In the genomic region with DNA sequence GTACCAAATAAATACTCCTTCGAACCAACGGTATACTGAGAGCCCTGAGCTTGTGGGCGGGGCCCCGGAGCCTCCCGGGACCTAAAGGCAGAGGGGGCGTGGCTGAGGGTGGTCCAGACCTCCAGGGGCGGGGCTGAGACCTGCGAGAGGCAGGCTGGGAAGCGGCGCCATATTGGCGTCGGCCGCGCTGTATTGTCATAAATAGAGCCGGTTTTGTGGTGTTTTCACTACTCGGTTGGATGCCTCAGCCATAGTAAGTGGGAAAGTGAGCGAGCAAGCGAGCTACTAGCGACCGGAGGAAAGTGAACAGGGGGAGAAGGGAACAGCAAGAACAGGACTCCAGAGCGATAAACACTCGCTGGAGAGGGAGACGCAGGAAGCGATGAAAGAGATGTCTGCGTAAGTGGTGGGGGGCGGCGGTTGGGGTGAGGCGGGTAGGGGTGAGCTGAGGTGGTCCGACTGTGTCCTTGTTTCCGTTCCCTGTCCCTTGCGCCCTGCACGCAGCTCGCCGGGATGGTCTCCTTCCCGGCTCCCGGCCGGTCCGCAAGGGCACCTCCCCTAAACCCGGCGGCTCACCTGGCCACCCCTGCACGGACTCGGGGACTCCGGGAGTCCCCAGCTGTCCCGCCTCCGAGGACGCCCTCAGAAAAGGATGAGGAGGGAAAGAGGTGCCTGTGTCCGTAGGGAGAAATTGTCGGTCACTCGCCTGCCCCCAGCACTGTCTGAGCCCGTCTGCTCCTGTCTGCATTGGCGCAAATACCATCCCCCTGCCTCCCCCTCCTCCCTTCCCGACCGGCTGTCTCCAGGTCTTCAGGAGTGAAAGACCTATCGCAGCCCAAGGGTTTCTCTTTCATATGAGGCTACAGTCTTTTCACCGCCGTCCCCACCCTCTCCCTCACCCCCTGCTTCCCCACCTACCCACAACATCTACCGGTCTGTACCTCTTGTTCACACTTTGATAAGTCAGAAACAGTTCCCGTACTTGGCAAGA, we compare ENCODE assay signal across 8 cellular contexts. TPM values are rescaled to one million over a fixed set of nuclear protein-coding genes. Genes with fewer than 3 reads are reported as not detected.
A peak's percentile ranks its signal among the peaks of the same experiment; 100 is the strongest.
DNase-seq lines count a peak whose midpoint lies in the region; TF ChIP-seq lines count a peak whose summit lies in the region.

Gene PAPOLG (plus strand): TSS at position 172 of the 991 bp plus-strand sequence. CDS start 211 bp downstream, at position 383.

- DNase-seq in ELF-1 (ENCODE audit: low read depth, low spot score) = peak; percentile 95
- DNase-seq in H7 = peak; percentile 95
- peak; percentile 91 for DNase-seq in M059J (ENCODE audit: low read depth)
- DNase-seq in SHP77 (lab: John Stamatoyannopoulos, UW) = peak; percentile 99
- DNase-seq in activated effector memory CD4-positive, alpha-beta T cell treated with Interleukin-2 at 50 U/mL for 16 hours = peak; percentile 95
- peak; percentile 84 for DNase-seq in fibroblast of the conjunctiva (ENCODE audit: low read depth)
- peak; percentile 98 for DNase-seq in stomach

- no peaks in the 10 kb centered on the region for H3K9me2 ChIP-seq in neural cell (ENCODE audit: insufficient read depth, low read length)

- H3K9ac ChIP-seq in neural cell (ENCODE audit: low read length) = peak within 1 kb of the TSS; percentile 95

- H2AFZ ChIP-seq in neural cell (ENCODE audit: low read depth, low read length) = peak within 1 kb of the TSS; percentile 91

- TF ChIP-seq EP300 in neural cell (conservative IDR thresholded peaks at IDR 0.05; ENCODE audit: poor library complexity, severe bottlenecking) = no peak
- TF ChIP-seq EP300 in stomach (IDR thresholded peaks at IDR 0.05) = no peak

- no peaks in the 10 kb centered on the region for H3K27me3 ChIP-seq in H7 (ENCODE audit: control insufficient read depth, insufficient read depth, low read length)
- no peaks in the 10 kb centered on the region for H3K27me3 ChIP-seq in neural cell (ENCODE audit: insufficient read depth, low read depth, low read length)
- H3K27me3 ChIP-seq in stomach = no peaks in the 10 kb centered on the region

- peaks cover 7% of the 10 kb centered on the region for H3K36me3 ChIP-seq in H7 (replicated peaks; ENCODE audit: control insufficient read depth, insufficient read depth, low read length)
- peaks cover under 1% of the 10 kb centered on the region for H3K36me3 ChIP-seq in neural cell (ENCODE audit: insufficient read depth, low read length)
- peaks cover 11 to 18% (median 14%) of the 10 kb centered on the region in 4 donors for H3K36me3 ChIP-seq in stomach

- TF ChIP-seq CTCF in neural cell (IDR thresholded peaks at IDR 0.05; ENCODE audit: poor library complexity, severe bottlenecking) = no peak
- TF ChIP-seq CTCF in stomach (IDR thresholded peaks at IDR 0.05) = no peak

- H3K4me3 ChIP-seq in H7 (ENCODE audit: insufficient read depth, low read depth, low read length) (peak within 1 kb of the TSS; percentile 92), neural cell (ENCODE audit: low read length) (peak within 1 kb of the TSS; percentile 99), stomach (peak within 1 kb of the TSS; percentile 86 to 98 (median 93))

- H4K20me1 ChIP-seq in neural cell (ENCODE audit: insufficient read depth) = no peaks in the 10 kb centered on the region

- H3K9me3 ChIP-seq in neural cell (ENCODE audit: low read length) (no peaks in the 10 kb centered on the region), stomach (no peaks in the 10 kb centered on the region)

- intact Hi-C loops in stomach (cut with DNase I; ENCODE audit: low total_unique reads) = no loop called here

- no peak for TF ChIP-seq POLR2A in stomach (IDR thresholded peaks at IDR 0.05)

- peaks cover 0 to 36% (median 15%) of the 10 kb centered on the region in 4 donors for H3K4me1 ChIP-seq in stomach

- H3K27ac ChIP-seq in neural cell (ENCODE audit: low read length) = peak within 1 kb of the TSS; percentile 96
- peak within 1 kb of the TSS; percentile 84 to 95 (median 91) for H3K27ac ChIP-seq in stomach

- TF ChIP-seq RAD21 in neural cell (conservative IDR thresholded peaks at IDR 0.05) = no peak

- H3F3A ChIP-seq in neural cell (ENCODE audit: insufficient read depth, low read length, poor library complexity, severe bottlenecking) = no peaks in the 10 kb centered on the region

- peaks cover 38% of the 10 kb centered on the region for H3K79me2 ChIP-seq in neural cell (replicated peaks; ENCODE audit: insufficient read depth, low read length)

- peak within 1 kb of the TSS; percentile 69 for H3K4me2 ChIP-seq in neural cell (ENCODE audit: low read length)

- WGBS in stomach, 5 donors = 0 to 1% (median 0%) methylated on average over 50 to 58 of the region's 58 CpGs

TF ChIP-seq in neural cell, 6 proteins besides CTCF, POLR2A, EP300 and RAD21:
- peak; percentile 17 for TF ChIP-seq SMC3 (conservative IDR thresholded peaks at IDR 0.05; ENCODE audit: poor library complexity)
- TF ChIP-seq MXI1 (conservative IDR thresholded peaks at IDR 0.05; ENCODE audit: poor library complexity, severe bottlenecking) = peak; percentile 56
- peak; percentile 97 for TF ChIP-seq POLR2AphosphoS5 (IDR thresholded peaks at IDR 0.05)
- no peak for TF ChIP-seq EZH2 (IDR thresholded peaks at IDR 0.05; ENCODE audit: borderline replicate concordance, insufficient read depth, low read length, poor library complexity, severe bottlenecking)
- TF ChIP-seq TAF1 (IDR thresholded peaks at IDR 0.05; ENCODE audit: low read depth) = peak; percentile 88
- TF ChIP-seq, protein P1, sequence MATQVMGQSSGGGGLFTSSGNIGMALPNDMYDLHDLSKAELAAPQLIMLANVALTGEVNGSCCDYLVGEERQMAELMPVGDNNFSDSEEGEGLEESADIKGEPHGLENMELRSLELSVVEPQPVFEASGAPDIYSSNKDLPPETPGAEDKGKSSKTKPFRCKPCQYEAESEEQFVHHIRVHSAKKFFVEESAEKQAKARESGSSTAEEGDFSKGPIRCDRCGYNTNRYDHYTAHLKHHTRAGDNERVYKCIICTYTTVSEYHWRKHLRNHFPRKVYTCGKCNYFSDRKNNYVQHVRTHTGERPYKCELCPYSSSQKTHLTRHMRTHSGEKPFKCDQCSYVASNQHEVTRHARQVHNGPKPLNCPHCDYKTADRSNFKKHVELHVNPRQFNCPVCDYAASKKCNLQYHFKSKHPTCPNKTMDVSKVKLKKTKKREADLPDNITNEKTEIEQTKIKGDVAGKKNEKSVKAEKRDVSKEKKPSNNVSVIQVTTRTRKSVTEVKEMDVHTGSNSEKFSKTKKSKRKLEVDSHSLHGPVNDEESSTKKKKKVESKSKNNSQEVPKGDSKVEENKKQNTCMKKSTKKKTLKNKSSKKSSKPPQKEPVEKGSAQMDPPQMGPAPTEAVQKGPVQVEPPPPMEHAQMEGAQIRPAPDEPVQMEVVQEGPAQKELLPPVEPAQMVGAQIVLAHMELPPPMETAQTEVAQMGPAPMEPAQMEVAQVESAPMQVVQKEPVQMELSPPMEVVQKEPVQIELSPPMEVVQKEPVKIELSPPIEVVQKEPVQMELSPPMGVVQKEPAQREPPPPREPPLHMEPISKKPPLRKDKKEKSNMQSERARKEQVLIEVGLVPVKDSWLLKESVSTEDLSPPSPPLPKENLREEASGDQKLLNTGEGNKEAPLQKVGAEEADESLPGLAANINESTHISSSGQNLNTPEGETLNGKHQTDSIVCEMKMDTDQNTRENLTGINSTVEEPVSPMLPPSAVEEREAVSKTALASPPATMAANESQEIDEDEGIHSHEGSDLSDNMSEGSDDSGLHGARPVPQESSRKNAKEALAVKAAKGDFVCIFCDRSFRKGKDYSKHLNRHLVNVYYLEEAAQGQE (IDR thresholded peaks at IDR 0.05; ENCODE audit: borderline replicate concordance) = peak; percentile 89
TF ChIP-seq in neural cell: peak in this region for 5.

RNA-seq across cellular contexts. Expression of gene PAPOLG, which starts in this region (rescaled TPM):
- total RNA-seq in H7 (2014; rRNA removed; shearing (Covaris generic)) = 26.0 and 33.9 TPM in 2 replicates
- total RNA-seq in M059J (2014; rRNA removed; shearing (Covaris generic)) = 14.5 and 15.2 TPM in 2 replicates
- polyA plus RNA-seq in neural cell (26.5 and 31.2 TPM in 2 replicates), stomach (1 to 10 TPM; 2.9 to 3.5 (median 3.2) TPM)
- 63.8 and 66.7 TPM in 2 replicates for polyA minus RNA-seq in neural cell
- 10 to 100 TPM in 2 of 5 donors, 1 to 10 TPM in 3; 3.5 to 18.2 (median 9.3) TPM for total RNA-seq in stomach

Comparison
In these comparisons a context has a peak if more than half of its experiments do, and no peak if none do; other contexts are left out.
1. Peak in every context shown above with its lines: DNase-seq, H3K4me3 ChIP-seq and H3K27ac ChIP-seq.